Comparison of ENCODE assay signal across 8 cellular contexts in genomic region chr5:181192337-181193046, GRCh38. TPM values are rescaled to one million over a fixed set of nuclear protein-coding genes. Genes with fewer than 3 reads are reported as not detected.
DNase-seq lines count a peak whose midpoint lies in the region; ATAC-seq, FAIRE-seq and TF ChIP-seq lines count a peak whose summit lies in the region.

No MANE protein-coding gene starts in this region.

- H4K8ac ChIP-seq in H1 (ENCODE audit: extremely low read depth, insufficient read depth, low read length) = no peak overlapping the region

- peak overlapping the region; percentile 99 for H3K4me3 Mint-ChIP-seq in neural progenitor cell

- no peak overlapping the region for H3K56ac ChIP-seq in H1 (replicated peaks; ENCODE audit: insufficient read length, low read depth, low read length)

- FAIRE-seq in H1 (lab: Jason Lieb, UNC) = no peak

- H4K91ac ChIP-seq in H1 (replicated peaks; ENCODE audit: insufficient read length, low read length) = no peak overlapping the region

- H3K9me3 ChIP-seq in NT2/D1 (ENCODE audit: insufficient read depth, low read length) (no peaks in the 10 kb centered on the region), H1 (ENCODE audit: insufficient read depth in 2 of 2, low read depth in 1 of 2, low read length in 1 of 2) (no peaks in the 10 kb centered on the region), neural progenitor cell (ENCODE audit: low read depth) (no peaks in the 10 kb centered on the region)

- no peak overlapping the region for H2BK15ac ChIP-seq in H1 (ENCODE audit: low read length)

- peaks cover 32% of the 10 kb centered on the region for H3K4me1 Mint-ChIP-seq in neural progenitor cell

- H3K27me3 ChIP-seq in NT2/D1 (ENCODE audit: insufficient read depth, insufficient read length) (peaks cover 26% of the 10 kb centered on the region), H1 (replicated peaks in 1 of 4; ENCODE audit: control insufficient read depth in 3 of 4, extremely low read depth in 1 of 4, insufficient read depth in 3 of 4, low read length in 3 of 4) (peaks cover 15 to 40% (median 23%) of the 10 kb centered on the region in 4 experiments), neural progenitor cell (peaks cover 48% of the 10 kb centered on the region)

- DNase-seq in NT2/D1 (ENCODE audit: low read depth, low spot score) (no peak), H1 (ENCODE audit: low read depth in 1 of 2, low spot score in 2 of 2) (no peak), neural progenitor cell (ENCODE audit: low spot score) (no peak), DMS114 treated with DMSO at 0.1 percent for 48 hours (lab: John Stamatoyannopoulos, UW; ENCODE audit: unreplicated experiment) (no peak), NCI-H146 (lab: John Stamatoyannopoulos, UW) (no peak)

- peaks cover 4% of the 10 kb centered on the region in 2 experiments for H4K20me1 ChIP-seq in H1 (replicated peaks in 1 of 2; ENCODE audit: control insufficient read depth in 1 of 2, insufficient read depth in 2 of 2, low read length in 2 of 2)
- peaks cover 25% of the 10 kb centered on the region for H4K20me1 ChIP-seq in neural progenitor cell (ENCODE audit: low read depth)

- H3K23me2 ChIP-seq in H1 (ENCODE audit: low read depth, low read length) = peaks cover 36% of the 10 kb centered on the region

- TF ChIP-seq CTCF in C4-2B (conservative IDR thresholded peaks at IDR 0.05) (no peak), H1 (IDR thresholded peaks at IDR 0.05; ENCODE audit: control extremely low read depth in 1 of 3, insufficient read depth in 1 of 3, low read depth in 1 of 3, low read length in 3 of 3) (no peak), neural progenitor cell (IDR thresholded peaks at IDR 0.05) (no peak)

- H2AK5ac ChIP-seq in H1 (ENCODE audit: low read depth, low read length) = no peak overlapping the region

- no peak overlapping the region for H2BK12ac ChIP-seq in H1 (ENCODE audit: low read depth, low read length)

- H3K27me3 Mint-ChIP-seq in neural progenitor cell (ENCODE audit: insufficient read depth, low read depth) = peaks cover 47% of the 10 kb centered on the region

- no peak overlapping the region for H3K14ac ChIP-seq in H1 (ENCODE audit: insufficient read length)

- H3K36me3 Mint-ChIP-seq in neural progenitor cell = peaks cover 8% of the 10 kb centered on the region

- H3K4me2 ChIP-seq in H1 (ENCODE audit: insufficient read depth in 1 of 2, low read depth in 2 of 2, low read length in 2 of 2) (peak overlapping the region; percentile 64 to 96), neural progenitor cell (peak overlapping the region; percentile 82)

- no peak overlapping the region for H2BK120ac ChIP-seq in H1 (replicated peaks; ENCODE audit: low read depth, low read length)

- H3K27ac Mint-ChIP-seq in neural progenitor cell = peak overlapping the region; percentile 25

- H2BK5ac ChIP-seq in H1 (ENCODE audit: low read depth, low read length) = no peak overlapping the region

- H3K4me1 ChIP-seq in NT2/D1 (ENCODE audit: insufficient read depth, insufficient read length) = peaks cover 4% of the 10 kb centered on the region
- H3K4me1 ChIP-seq in H1 (replicated peaks in 1 of 4; ENCODE audit: control insufficient read depth in 3 of 4, insufficient read depth in 4 of 4, low read length in 3 of 4) = peaks cover 0 to 15% (median 7%) of the 10 kb centered on the region in 4 experiments; a peak in 6 of 7 replicates
- peaks cover 2% of the 10 kb centered on the region for H3K4me1 ChIP-seq in neural progenitor cell

- no peaks in the 10 kb centered on the region for H3K79me2 ChIP-seq in H1 (ENCODE audit: control insufficient read depth in 1 of 2, insufficient read depth in 2 of 2, low read length in 2 of 2)
- H3K79me2 ChIP-seq in neural progenitor cell (ENCODE audit: low read depth) = no peaks in the 10 kb centered on the region

- TF ChIP-seq RAD21 in H1 (IDR thresholded peaks at IDR 0.05 in 1 of 2, conservative IDR thresholded peaks at IDR 0.05 in 1 of 2; ENCODE audit: low read depth in 2 of 2, low read length in 2 of 2) = no peak

- H3K23ac ChIP-seq in H1 (ENCODE audit: insufficient read length) = no peak overlapping the region

- peaks cover 16% of the 10 kb centered on the region for H3F3A ChIP-seq in neural progenitor cell (ENCODE audit: low read depth)

- CTCF ChIA-PET in H1 (lab: Charles Lee; ENCODE audit: partially characterized antibody) = interaction anchor here (1.0 to 12.3 kb wide), 6 partner anchors 7 to 28 kb away, joined by 3 to 197 read pairs (median 4); partner anchors contain the start of gene TRIM7

- peak overlapping the region; percentile 79 for H3K27ac ChIP-seq in C4-2B
- H3K27ac ChIP-seq in H1 (ENCODE audit: low read depth, low read length) = no peak overlapping the region
- no peak overlapping the region for H3K27ac ChIP-seq in neural progenitor cell

- H4K5ac ChIP-seq in H1 (ENCODE audit: insufficient read length, low read depth, low read length) = no peak overlapping the region

- H3K9me3 Mint-ChIP-seq in neural progenitor cell = peaks cover 21% of the 10 kb centered on the region

- H3K36me3 ChIP-seq in NT2/D1 (ENCODE audit: insufficient read depth, insufficient read length, low read length) (no peaks in the 10 kb centered on the region), H1 (ENCODE audit: control insufficient read depth in 2 of 4, insufficient read depth in 4 of 4, low read length in 3 of 4) (no peaks in the 10 kb centered on the region), neural progenitor cell (no peaks in the 10 kb centered on the region)

- H2AFZ ChIP-seq in H1 (ENCODE audit: low read length) (no peak overlapping the region), neural progenitor cell (replicated peaks) (peak overlapping the region; percentile 75)

- peak overlapping the region; percentile 60 for H3K4me3 ChIP-seq in NT2/D1 (ENCODE audit: insufficient read length, low read depth)
- H3K4me3 ChIP-seq in H1 (ENCODE audit: extremely low read depth in 1 of 4, insufficient read depth in 2 of 4, low read depth in 3 of 4, low read length in 4 of 4) = peak overlapping the region; percentile 62 to 81 (median 76); a peak in 7 of 8 replicates
- peak overlapping the region; percentile 88 for H3K4me3 ChIP-seq in neural progenitor cell

- POLR2A ChIA-PET in H1 (lab: Charles Lee; ENCODE audit: partially characterized antibody) = interaction anchor here (0.9 to 11.9 kb wide), 12 partner anchors 12 to 88 kb away, joined by 3 to 90 read pairs (median 4); partner anchors contain the start of genes RACK1, TRIM41 and TRIM7

- peak overlapping the region; percentile 72 for H3K9ac ChIP-seq in NT2/D1 (ENCODE audit: insufficient read length, low read depth)
- no peak overlapping the region for H3K9ac ChIP-seq in H1 (replicated peaks in 1 of 4; ENCODE audit: extremely low read depth in 1 of 4, low read depth in 3 of 4, low read length in 3 of 4)
- H3K9ac ChIP-seq in neural progenitor cell = no peak overlapping the region

- no peak overlapping the region for H3K4ac ChIP-seq in H1 (replicated peaks; ENCODE audit: insufficient read length, low read depth, low read length)

- no peak overlapping the region; the same call in 1 of the 2 replicates for H3K18ac ChIP-seq in H1 (ENCODE audit: extremely low read depth, low read length)

- no peak for TF ChIP-seq POLR2A in H1 (IDR thresholded peaks at IDR 0.05; ENCODE audit: control extremely low read depth in 1 of 2, low read depth in 2 of 2, low read length in 2 of 2)

- 66% methylated on average over 12 of the region's 12 CpGs; no CpG with 5 or more reads in 1 of the 2 experiments for WGBS in H1 (ENCODE audit: extremely low coverage in 1 of 2, insufficient coverage in 1 of 2, insufficient read length in 1 of 2, insufficient replicate concordance in 2 of 2, low coverage in 1 of 2, low lambda C conversion rate in 2 of 2, missing lambda C conversion rate in 1 of 2), 2 experiments

- TF ChIP-seq EP300 in H1 (IDR thresholded peaks at IDR 0.05; ENCODE audit: borderline replicate concordance in 1 of 2, low read depth in 2 of 2, low read length in 2 of 2) = no peak

- H2BK20ac ChIP-seq in H1 (ENCODE audit: low read length) = no peak overlapping the region

- H3K79me1 ChIP-seq in H1 (ENCODE audit: low read depth, low read length) = no peaks in the 10 kb centered on the region

- no peak for ATAC-seq in HG03139 (IDR thresholded peaks at IDR 0.05; ENCODE audit: unreplicated experiment)
- ATAC-seq in HG03280 (IDR thresholded peaks at IDR 0.05; ENCODE audit: unreplicated experiment) = no peak

RNA-seq across cellular contexts. Expression of gene TRIM7, which starts 12.5 kb away (rescaled TPM):
- 0.44 and 0.47 TPM in 2 replicates for total RNA-seq in H1 (2021; fragmentation: NEBNext Ultra II Directional; extraction: Animal tissue kit (Norgen Biotek cat#: 25700))
- 0.36 and 0.57 TPM in 2 replicates for polyA plus RNA-seq in H1 (2011; rRNA removed)
- polyA plus RNA-seq in H1 (2011; cell fraction: cytosol; rRNA removed) = 0.62 TPM
- 0.54 TPM for polyA plus RNA-seq in H1 (2011; cell fraction: nucleus; rRNA removed)
- polyA plus RNA-seq in H1 (2012, experiment 1 of 2) = 0.35 to 1.0 TPM (median 0.45 TPM) in 4 replicates
- 0.55 TPM for polyA plus RNA-seq in H1 (2012, experiment 2 of 2)
- 0.53 TPM for polyA plus RNA-seq in H1 (2013, experiment 1 of 2)
- polyA plus RNA-seq in H1 (2013, experiment 2 of 2) = 0.28 TPM
- 0.05 TPM in 1 of 2 replicates, not detected in the other for polyA minus RNA-seq in H1 (2011; rRNA and poly(A)+ RNA removed)
- not detected for polyA minus RNA-seq in H1 (2011; cell fraction: cytosol; rRNA and poly(A)+ RNA removed)
- polyA minus RNA-seq in H1 (2011; cell fraction: nucleus; rRNA and poly(A)+ RNA removed) = 0.60 TPM
- not detected in 2 replicates for total RNA-seq in neural progenitor cell (ENCODE audit: low replicate concordance)

RNA-seq across cellular contexts. Expression of gene TRIM41, which starts 30.6 kb away (rescaled TPM):
- total RNA-seq in H1 (2021; fragmentation: NEBNext Ultra II Directional; extraction: Animal tissue kit (Norgen Biotek cat#: 25700)) = 21.2 and 21.6 TPM in 2 replicates
- 12.9 and 18.0 TPM in 2 replicates for polyA plus RNA-seq in H1 (2011; rRNA removed)
- polyA plus RNA-seq in H1 (2011; cell fraction: cytosol; rRNA removed) = 19.8 TPM
- polyA plus RNA-seq in H1 (2011; cell fraction: nucleus; rRNA removed) = 79.7 TPM
- 19.4 to 26.5 TPM (median 23.3 TPM) in 4 replicates for polyA plus RNA-seq in H1 (2012, experiment 1 of 2)
- 10.8 TPM for polyA plus RNA-seq in H1 (2012, experiment 2 of 2)
- polyA plus RNA-seq in H1 (2013, experiment 1 of 2) = 15.0 TPM
- polyA plus RNA-seq in H1 (2013, experiment 2 of 2) = 13.5 TPM
- polyA minus RNA-seq in H1 (2011; rRNA and poly(A)+ RNA removed) = 4.7 and 7.7 TPM in 2 replicates
- polyA minus RNA-seq in H1 (2011; cell fraction: cytosol; rRNA and poly(A)+ RNA removed) = 6.7 TPM
- 19.8 TPM for polyA minus RNA-seq in H1 (2011; cell fraction: nucleus; rRNA and poly(A)+ RNA removed)
- total RNA-seq in neural progenitor cell (ENCODE audit: low replicate concordance) = 8.1 and 24.2 TPM in 2 replicates

RNA-seq across cellular contexts. Expression of gene OR2V2, which starts 45.1 kb away (rescaled TPM):
- not detected in 2 replicates for total RNA-seq in H1 (2021; fragmentation: NEBNext Ultra II Directional; extraction: Animal tissue kit (Norgen Biotek cat#: 25700))
- not detected in 2 replicates for polyA plus RNA-seq in H1 (2011; rRNA removed)
- polyA plus RNA-seq in H1 (2011; cell fraction: cytosol; rRNA removed) = not detected
- polyA plus RNA-seq in H1 (2011; cell fraction: nucleus; rRNA removed) = not detected
- polyA plus RNA-seq in H1 (2012, experiment 1 of 2) = not detected in 4 replicates
- not detected for polyA plus RNA-seq in H1 (2012, experiment 2 of 2)
- not detected for polyA plus RNA-seq in H1 (2013, experiment 1 of 2)
- not detected for polyA plus RNA-seq in H1 (2013, experiment 2 of 2)
- not detected in 2 replicates for polyA minus RNA-seq in H1 (2011; rRNA and poly(A)+ RNA removed)
- polyA minus RNA-seq in H1 (2011; cell fraction: cytosol; rRNA and poly(A)+ RNA removed) = not detected
- not detected for polyA minus RNA-seq in H1 (2011; cell fraction: nucleus; rRNA and poly(A)+ RNA removed)
- not detected in 2 replicates for total RNA-seq in neural progenitor cell (ENCODE audit: low replicate concordance)

RNA-seq across cellular contexts. Expression of gene RACK1, which starts 51.2 kb away (rescaled TPM):
- total RNA-seq in H1 (2021; fragmentation: NEBNext Ultra II Directional; extraction: Animal tissue kit (Norgen Biotek cat#: 25700)) = 2,564 and 2,589 TPM in 2 replicates
- 7,578 and 7,971 TPM in 2 replicates for polyA plus RNA-seq in H1 (2011; rRNA removed)
- 6,759 TPM for polyA plus RNA-seq in H1 (2011; cell fraction: cytosol; rRNA removed)
- 7,543 TPM for polyA plus RNA-seq in H1 (2011; cell fraction: nucleus; rRNA removed)
- polyA plus RNA-seq in H1 (2012, experiment 1 of 2) = 3,817 to 4,876 TPM (median 4,535 TPM) in 4 replicates
- 4,888 TPM for polyA plus RNA-seq in H1 (2012, experiment 2 of 2)
- 2,646 TPM for polyA plus RNA-seq in H1 (2013, experiment 1 of 2)
- polyA plus RNA-seq in H1 (2013, experiment 2 of 2) = 2,607 TPM
- polyA minus RNA-seq in H1 (2011; rRNA and poly(A)+ RNA removed) = 7,141 and 7,318 TPM in 2 replicates
- polyA minus RNA-seq in H1 (2011; cell fraction: cytosol; rRNA and poly(A)+ RNA removed) = 3,305 TPM
- 3,286 TPM for polyA minus RNA-seq in H1 (2011; cell fraction: nucleus; rRNA and poly(A)+ RNA removed)
- total RNA-seq in neural progenitor cell (ENCODE audit: low replicate concordance) = 2,816 and 3,567 TPM in 2 replicates
